Comparison of ENCODE assay signal across 10 cellular contexts in genomic region chr16:58024347-58024672, GRCh38. TPM values are rescaled to one million over a fixed set of nuclear protein-coding genes. Genes with fewer than 3 reads are reported as not detected.
DNase-seq lines count a peak whose midpoint lies in the region; ATAC-seq, FAIRE-seq and TF ChIP-seq lines count a peak whose summit lies in the region.
"Had no signal": no experiment of that assay in that cellular context is flagged by ENCODE, and none has a peak within 500 bp of the region (broad histone marks: within the 10 kb centered on the region; RNA-seq: fewer than 3 reads in every experiment).

No MANE protein-coding gene starts in this region.

- POLR2A ChIA-PET in naive thymus-derived CD4-positive, alpha-beta T cell (lab: Charles Lee): interaction anchor here (1.2 kb wide), 1 partner anchor 23 kb away, joined by 3 read pairs; the partner anchor contains the start of gene USB1

- peaks cover 9 to 15% of the 10 kb centered on the region in 2 donors for H3K4me1 ChIP-seq in naive thymus-derived CD4-positive, alpha-beta T cell (ENCODE audit: control insufficient read depth in 2 of 2, insufficient read depth in 2 of 2, low read length in 2 of 2)

- H3K9me3 ChIP-seq in naive thymus-derived CD4-positive, alpha-beta T cell (ENCODE audit: control insufficient read depth in 2 of 3, low read length in 3 of 3): no peaks in the 10 kb centered on the region

- TF ChIP-seq CTCF in bronchial epithelial cell (IDR thresholded peaks at IDR 0.05; ENCODE audit: insufficient read depth, low read length, severe bottlenecking): no peak

- intact Hi-C loops in naive thymus-derived CD4-positive, alpha-beta T cell (cut with micrococcal nuclease): loop anchor here (1.0 to 10.0 kb wide), 4 partner anchors 224 to 610 kb away; partner anchors contain the start of gene CNOT1 (in 1 of the 2)
- intact Hi-C loops in head of caudate nucleus (cut with DNase I): loop anchor here (5.0 to 10.0 kb wide), 2 partner anchors 98 to 170 kb away; partner anchors contain the start of gene CSNK2A2

- H3K27me3 Mint-ChIP-seq in stimulated activated naive CD8-positive, alpha-beta T cell treated with anti-CD3 and anti-CD28 coated beads, Interleukin-15, Interleukin-2, amounts not matched to agents 100 ng/mL and 50 ng/mL, for 24 hours: peaks cover 19% of the 10 kb centered on the region
- H3K27me3 Mint-ChIP-seq in naive thymus-derived CD4-positive, alpha-beta T cell: peaks cover 0 to 36% (median 0%) of the 10 kb centered on the region in 5 donors

- ATAC-seq in stimulated activated naive CD8-positive, alpha-beta T cell treated with anti-CD3 and anti-CD28 coated beads, Interleukin-15, Interleukin-2, amounts not matched to agents 100 U/mL and 50 U/mL, for 24 hours: no peak
- no peak for ATAC-seq in naive thymus-derived CD4-positive, alpha-beta T cell

- H3K36me3 Mint-ChIP-seq in stimulated activated naive CD8-positive, alpha-beta T cell treated with anti-CD3 and anti-CD28 coated beads, Interleukin-15, Interleukin-2, amounts not matched to agents 100 ng/mL and 50 ng/mL, for 24 hours (ENCODE audit: low read depth): no peaks in the 10 kb centered on the region
- H3K36me3 Mint-ChIP-seq in naive thymus-derived CD4-positive, alpha-beta T cell: peaks cover 0 to 5% (median 0%) of the 10 kb centered on the region in 5 donors

- no peaks in the 10 kb centered on the region for H3K9me3 Mint-ChIP-seq in stimulated activated naive CD8-positive, alpha-beta T cell treated with anti-CD3 and anti-CD28 coated beads, Interleukin-15, Interleukin-2, amounts not matched to agents 100 ng/mL and 50 ng/mL, for 24 hours
- no peaks in the 10 kb centered on the region for H3K9me3 Mint-ChIP-seq in naive thymus-derived CD4-positive, alpha-beta T cell

- FAIRE-seq in bronchial epithelial cell (lab: Jason Lieb, UNC): no peak
- FAIRE-seq: islet of Langerhans had no signal

- peak overlapping the region; percentile 80 for H3K4me3 Mint-ChIP-seq in stimulated activated naive CD8-positive, alpha-beta T cell treated with anti-CD3 and anti-CD28 coated beads, Interleukin-15, Interleukin-2, amounts not matched to agents 100 ng/mL and 50 ng/mL, for 24 hours
- peak overlapping the region; percentile 38 to 95 (median 92) for H3K4me3 Mint-ChIP-seq in naive thymus-derived CD4-positive, alpha-beta T cell

- peaks cover 14% of the 10 kb centered on the region for H3K4me1 Mint-ChIP-seq in stimulated activated naive CD8-positive, alpha-beta T cell treated with anti-CD3 and anti-CD28 coated beads, Interleukin-15, Interleukin-2, amounts not matched to agents 100 ng/mL and 50 ng/mL, for 24 hours (ENCODE audit: low read depth)
- H3K4me1 Mint-ChIP-seq in naive thymus-derived CD4-positive, alpha-beta T cell: peaks cover 11 to 24% (median 18%) of the 10 kb centered on the region in 7 donors

- peak overlapping the region; percentile 42 for H3K4me3 ChIP-seq in bronchial epithelial cell (ENCODE audit: low read depth, low read length)
- H3K4me3 ChIP-seq in naive thymus-derived CD4-positive, alpha-beta T cell (ENCODE audit: low read length): peak overlapping the region; percentile 78

- CTCF ChIA-PET in naive thymus-derived CD4-positive, alpha-beta T cell (lab: Charles Lee): interaction anchor here (0.7 to 1.3 kb wide), 3 partner anchors 9 to 125 kb away, joined by 3 to 5 read pairs (median 4); no protein-coding TSS in a partner anchor

- H3K27ac ChIP-seq in naive thymus-derived CD4-positive, alpha-beta T cell (ENCODE audit: low read depth, low read length): no peak overlapping the region
- H3K27ac ChIP-seq in substantia nigra (ENCODE audit: low read depth, low read length, poor library complexity, severe bottlenecking): no peak overlapping the region

- no peak for DNase-seq in stimulated activated naive CD8-positive, alpha-beta T cell treated with anti-CD3 and anti-CD28 coated beads, Interleukin-15, Interleukin-2, amounts not matched to agents 100 U/mL and 50 U/mL, for 24 hours
- no peak for DNase-seq in bronchial epithelial cell (ENCODE audit: low read depth)
- DNase-seq in naive thymus-derived CD4-positive, alpha-beta T cell: no peak
- no peak for DNase-seq in head of caudate nucleus
- DNase-seq in middle frontal gyrus (ENCODE audit: extremely low spot score, low spot score): no peak
- no peak for DNase-seq in NCI-H446 (lab: John Stamatoyannopoulos, UW)
- DNase-seq in substantia nigra (lab: John Stamatoyannopoulos, UW): no peak
- DNase-seq: NCI-H526 treated with DMSO at 0.1 percent for 48 hours had no signal

- H3K27me3 ChIP-seq in bronchial epithelial cell (ENCODE audit: control insufficient read depth, insufficient read depth, low read length): no peaks in the 10 kb centered on the region
- no peaks in the 10 kb centered on the region for H3K27me3 ChIP-seq in naive thymus-derived CD4-positive, alpha-beta T cell (ENCODE audit: control insufficient read depth in 2 of 2, insufficient read depth in 2 of 2, low read length in 2 of 2)

- no peaks in the 10 kb centered on the region for H3K36me3 ChIP-seq in bronchial epithelial cell (ENCODE audit: control insufficient read depth, insufficient read depth, low read length)
- H3K36me3 ChIP-seq in naive thymus-derived CD4-positive, alpha-beta T cell (ENCODE audit: control insufficient read depth in 2 of 3, insufficient read depth in 3 of 3, low read length in 3 of 3): no peaks in the 10 kb centered on the region

- H3K27ac Mint-ChIP-seq in stimulated activated naive CD8-positive, alpha-beta T cell treated with anti-CD3 and anti-CD28 coated beads, Interleukin-15, Interleukin-2, amounts not matched to agents 100 ng/mL and 50 ng/mL, for 24 hours: no peak overlapping the region
- H3K27ac Mint-ChIP-seq in naive thymus-derived CD4-positive, alpha-beta T cell: peak overlapping the region in 5 of 9 donors; percentile 54 to 90 (median 77)

RNA-seq across cellular contexts. Expression of gene MMP15, which starts 1.2 kb away (rescaled TPM):
- 7.9 and 8.4 TPM in 2 replicates for total RNA-seq in bronchial epithelial cell
- under 1 TPM; 0.20 to 0.85 (median 0.69) TPM for total RNA-seq in naive thymus-derived CD4-positive, alpha-beta T cell
- polyA plus RNA-seq in naive thymus-derived CD4-positive, alpha-beta T cell: under 1 TPM in 1 of 2 donors, not detected in 1; 0.06 TPM

RNA-seq across cellular contexts. Expression of gene USB1, which starts 23.1 kb away (rescaled TPM):
- 25.5 and 29.5 TPM in 2 replicates for total RNA-seq in bronchial epithelial cell
- total RNA-seq in naive thymus-derived CD4-positive, alpha-beta T cell: 10 to 100 TPM; 28.7 to 50.8 (median 28.9) TPM
- 10 to 100 TPM; 26.8 to 37.6 TPM for polyA plus RNA-seq in naive thymus-derived CD4-positive, alpha-beta T cell

RNA-seq across cellular contexts. Expression of gene ZNF319, which starts 23.8 kb away (rescaled TPM):
- 2.4 and 3.8 TPM in 2 replicates for total RNA-seq in bronchial epithelial cell
- 10 to 100 TPM; 11.2 to 20.8 (median 17.3) TPM for total RNA-seq in naive thymus-derived CD4-positive, alpha-beta T cell
- polyA plus RNA-seq in naive thymus-derived CD4-positive, alpha-beta T cell: 10 to 100 TPM in 1 of 2 donors, 1 to 10 TPM in 1; 4.4 to 11.8 TPM

RNA-seq across cellular contexts. Expression of gene CNGB1, which starts 53.4 kb away (rescaled TPM):
- total RNA-seq in bronchial epithelial cell: under 0.01 and 0.26 TPM in 2 replicates
- total RNA-seq in naive thymus-derived CD4-positive, alpha-beta T cell: not detected
- polyA plus RNA-seq in naive thymus-derived CD4-positive, alpha-beta T cell: not detected
